1 cellular context compared by ENCODE assay signal in genomic region chr12:118060301-118061010, GRCh38.
A peak's percentile ranks its signal among the peaks of the same experiment; 100 is the strongest.
TF ChIP-seq lines count a peak whose summit lies in the region.

No MANE protein-coding gene starts in this region.

TF ChIP-seq in GM12878, 131 proteins besides CTCF, POLR2A, EP300 and RAD21:
- TF ChIP-seq REST (IDR thresholded peaks at IDR 0.05; ENCODE audit: low read depth, low read length) (no peak), IKZF1 (conservative IDR thresholded peaks at IDR 0.05) (peak; percentile 38), STAT1 (conservative IDR thresholded peaks at IDR 0.05) (no peak), IRF5 (IDR thresholded peaks at IDR 0.05; ENCODE audit: borderline replicate concordance) (no peak), ZBED1 (IDR thresholded peaks at IDR 0.05; ENCODE audit: borderline replicate concordance) (no peak), MAX (IDR thresholded peaks at IDR 0.05; ENCODE audit: low read depth, low read length) (no peak), MXI1 (IDR thresholded peaks at IDR 0.05; ENCODE audit: low read depth, low read length) (0 out of 2 replicates have a peak, but pooled peaks have one; percentile 28), ELK1 (IDR thresholded peaks at IDR 0.05; ENCODE audit: low read depth, low read length) (no peak)
